ENCODE assay signal across 13 cellular contexts in the genomic region with DNA sequence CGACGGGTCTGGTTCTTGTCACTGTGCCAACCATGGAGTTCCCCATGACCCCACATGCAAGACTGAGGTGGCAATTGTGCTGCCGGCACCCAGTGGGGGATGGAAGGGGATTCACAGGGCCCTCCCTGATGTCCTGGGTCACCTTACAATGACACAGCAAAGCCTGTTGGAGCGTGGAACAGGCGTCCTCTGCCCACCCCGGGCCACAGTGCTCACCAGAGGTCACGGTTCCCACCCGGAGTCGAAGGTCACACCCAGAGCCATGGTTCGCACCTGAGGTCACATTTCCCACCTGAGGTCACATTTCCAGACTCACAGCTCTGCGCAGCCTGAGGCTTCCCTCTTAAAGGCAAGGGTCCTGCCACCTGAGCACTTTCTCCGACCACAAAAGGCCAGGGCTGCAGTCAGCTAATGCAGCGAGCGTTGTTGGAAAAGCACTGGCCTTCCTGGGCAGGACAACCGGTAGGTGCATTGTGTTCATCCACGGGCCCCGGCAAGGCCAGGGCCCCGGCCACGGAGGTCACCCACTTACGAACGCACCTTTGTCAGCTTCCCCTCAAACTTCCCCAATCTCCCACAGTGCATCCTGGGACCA. TPM values are rescaled to one million over a fixed set of nuclear protein-coding genes. Genes with fewer than 3 reads are reported as not detected.
"Had no signal": no experiment of that assay in that cellular context is flagged by ENCODE, and none has a peak within 500 bp of the region (broad histone marks: within the 10 kb centered on the region; RNA-seq: fewer than 3 reads in every experiment).

No MANE protein-coding gene starts in this region.

- H3K9me3 ChIP-seq: breast epithelium, esophagus muscularis mucosa, stomach, uterus had no signal

- H3K36me3 Mint-ChIP-seq: activated naive CD4-positive, alpha-beta T cell treated with anti-CD3 and anti-CD28 coated beads, Interleukin-2, amount 50 U/mL, for 72 hours; memory B cell; natural killer cell treated with Interleukin-12 subunit alpha and Interleukin-12 subunit beta and Interleukin-15 and Interleukin-18, amount 100 ng/mL, for 72 hours had no signal

- H3K27ac ChIP-seq: breast epithelium, esophagus muscularis mucosa, skin epidermis, stomach, uterus had no signal

- FAIRE-seq: endometrium had no signal

- H3K4me3 Mint-ChIP-seq: activated CD8-positive, alpha-beta T cell treated with anti-CD3 and anti-CD28 coated beads, Interleukin-2, amount 10 ng/mL, durations not matched to agents 7 days and 5 days; activated T-helper 17 cell treated with anti-CD3 and anti-CD28 coated beads, Interleukin-2, amount 50 U/mL, for 72 hours; memory B cell; natural killer cell treated with Interleukin-12 subunit alpha and Interleukin-12 subunit beta and Interleukin-15 and Interleukin-18, amount 100 ng/mL, for 72 hours had no signal

- H3K9me3 Mint-ChIP-seq: activated naive CD4-positive, alpha-beta T cell treated with anti-CD3 and anti-CD28 coated beads, Interleukin-2, amount 50 U/mL, for 72 hours; activated T-helper 17 cell treated with anti-CD3 and anti-CD28 coated beads, Interleukin-2, amount 50 U/mL, for 72 hours; natural killer cell treated with Interleukin-12 subunit alpha and Interleukin-12 subunit beta and Interleukin-15 and Interleukin-18, amount 100 ng/mL, for 72 hours had no signal

- H3K4me3 ChIP-seq: breast epithelium, esophagus muscularis mucosa, skin epidermis, stomach, uterus had no signal

- H3K27me3 ChIP-seq: uterus had no signal

- ATAC-seq: activated CD8-positive, alpha-beta T cell treated with anti-CD3 and anti-CD28 coated beads, Interleukin-2, amount 10 ng/mL, durations not matched to agents 7 days and 5 days; activated naive CD4-positive, alpha-beta T cell treated with anti-CD3 and anti-CD28 coated beads, Interleukin-2, amount 50 U/mL, for 72 hours; activated T-helper 17 cell treated with anti-CD3 and anti-CD28 coated beads, Interleukin-2, amount 50 U/mL, for 72 hours; left colon; natural killer cell treated with Interleukin-12 subunit alpha and Interleukin-12 subunit beta and Interleukin-15 and Interleukin-18, amount 100 ng/mL, for 72 hours had no signal

- H3K4me1 Mint-ChIP-seq: activated T-helper 17 cell treated with anti-CD3 and anti-CD28 coated beads, Interleukin-2, amount 50 U/mL, for 72 hours; memory B cell had no signal

- H3K4me1 ChIP-seq: breast epithelium, stomach, uterus had no signal

- H3K27ac Mint-ChIP-seq: activated CD8-positive, alpha-beta T cell treated with anti-CD3 and anti-CD28 coated beads, Interleukin-2, amount 10 ng/mL, durations not matched to agents 7 days and 5 days; activated naive CD4-positive, alpha-beta T cell treated with anti-CD3 and anti-CD28 coated beads, Interleukin-2, amount 50 U/mL, for 72 hours; activated T-helper 17 cell treated with anti-CD3 and anti-CD28 coated beads, Interleukin-2, amount 50 U/mL, for 72 hours; memory B cell; natural killer cell treated with Interleukin-12 subunit alpha and Interleukin-12 subunit beta and Interleukin-15 and Interleukin-18, amount 100 ng/mL, for 72 hours had no signal

- DNase-seq: activated CD8-positive, alpha-beta T cell treated with anti-CD3 and anti-CD28 coated beads, Interleukin-2, amount 10 ng/mL, durations not matched to agents 7 days and 5 days; left colon; stomach; uterus had no signal

RNA-seq across cellular contexts. Expression of a gene that starts 24.0 kb away (rescaled TPM):
- total RNA-seq: fibroblast of villous mesenchyme had no signal
